1 cellular context compared by ENCODE assay signal in genomic region chr2:96760036-96760985, GRCh38.
TF ChIP-seq lines count a peak whose summit lies in the region.

Gene CNNM4, plus strand, starts transcription at chr2:96760902. Its CDS starts 98 bp downstream, at chr2:96761000.

TF ChIP-seq in HEK293, 187 proteins besides CTCF, POLR2A, EP300 and RAD21 (continued from another document):
- TF ChIP-seq ZSCAN18 (tag by site-specific recombination; IDR thresholded peaks at IDR 0.05) (no peak), ZNF335 (tag by site-specific recombination; conservative IDR thresholded peaks at IDR 0.05) (peak; percentile 51), KLF1 (tag by site-specific recombination; IDR thresholded peaks at IDR 0.05) (peak; percentile 67), ZBTB26 (tag by site-specific recombination; optimal IDR thresholded peaks at IDR 0.05) (peak; percentile 78), GLIS1 (tag by site-specific recombination; IDR thresholded peaks at IDR 0.05) (peak; percentile 63)
TF ChIP-seq in HEK293: peak in this region for 24.
